Comparison of ENCODE assay signal across 1 cellular context in the genomic region with DNA sequence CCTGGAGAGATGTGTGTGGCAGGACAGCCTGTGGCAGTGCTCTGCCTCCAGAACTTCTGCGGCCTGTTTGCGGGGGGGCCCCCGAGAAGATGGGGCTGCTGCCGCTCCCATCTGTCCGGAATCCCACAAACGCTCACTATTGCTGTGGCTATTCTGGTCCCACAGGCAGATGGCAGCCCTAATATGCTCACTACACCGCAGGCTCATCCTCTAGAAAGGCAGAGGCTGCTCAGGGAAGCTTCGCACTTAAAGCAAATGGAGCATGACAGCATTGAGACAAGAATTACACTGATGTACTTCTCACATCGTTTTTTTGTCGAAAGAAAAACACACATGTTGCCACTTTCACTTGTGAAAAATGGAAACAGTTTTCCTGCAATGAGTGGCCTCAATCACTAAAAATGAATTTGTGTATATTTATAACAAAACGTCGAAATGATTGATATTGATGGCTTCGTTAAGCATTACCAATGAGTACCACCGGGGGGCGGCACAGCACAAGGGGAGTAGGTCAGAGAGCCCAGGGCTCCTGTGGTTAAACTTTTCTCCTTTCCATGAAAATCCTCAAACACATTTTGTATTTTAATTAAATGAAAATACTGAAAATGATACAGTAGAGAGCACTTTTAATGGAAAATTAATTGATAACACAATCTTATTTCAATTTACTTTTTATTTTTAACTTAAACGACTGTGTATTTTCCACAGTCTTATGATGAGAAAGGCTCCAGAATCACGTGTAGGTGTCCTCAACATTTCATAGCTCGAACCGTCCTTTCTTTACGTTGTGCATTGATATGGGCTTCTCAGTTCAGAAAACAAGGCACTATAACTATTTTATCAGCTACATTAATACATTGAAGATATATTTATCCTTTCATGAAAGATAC.
TF ChIP-seq lines count a peak whose summit lies in the region.

No MANE protein-coding gene starts in this region.

TF ChIP-seq in WTC11, 78 proteins besides CTCF, POLR2A, EP300 and RAD21 (continued from another document):
- TF ChIP-seq, protein P1, sequence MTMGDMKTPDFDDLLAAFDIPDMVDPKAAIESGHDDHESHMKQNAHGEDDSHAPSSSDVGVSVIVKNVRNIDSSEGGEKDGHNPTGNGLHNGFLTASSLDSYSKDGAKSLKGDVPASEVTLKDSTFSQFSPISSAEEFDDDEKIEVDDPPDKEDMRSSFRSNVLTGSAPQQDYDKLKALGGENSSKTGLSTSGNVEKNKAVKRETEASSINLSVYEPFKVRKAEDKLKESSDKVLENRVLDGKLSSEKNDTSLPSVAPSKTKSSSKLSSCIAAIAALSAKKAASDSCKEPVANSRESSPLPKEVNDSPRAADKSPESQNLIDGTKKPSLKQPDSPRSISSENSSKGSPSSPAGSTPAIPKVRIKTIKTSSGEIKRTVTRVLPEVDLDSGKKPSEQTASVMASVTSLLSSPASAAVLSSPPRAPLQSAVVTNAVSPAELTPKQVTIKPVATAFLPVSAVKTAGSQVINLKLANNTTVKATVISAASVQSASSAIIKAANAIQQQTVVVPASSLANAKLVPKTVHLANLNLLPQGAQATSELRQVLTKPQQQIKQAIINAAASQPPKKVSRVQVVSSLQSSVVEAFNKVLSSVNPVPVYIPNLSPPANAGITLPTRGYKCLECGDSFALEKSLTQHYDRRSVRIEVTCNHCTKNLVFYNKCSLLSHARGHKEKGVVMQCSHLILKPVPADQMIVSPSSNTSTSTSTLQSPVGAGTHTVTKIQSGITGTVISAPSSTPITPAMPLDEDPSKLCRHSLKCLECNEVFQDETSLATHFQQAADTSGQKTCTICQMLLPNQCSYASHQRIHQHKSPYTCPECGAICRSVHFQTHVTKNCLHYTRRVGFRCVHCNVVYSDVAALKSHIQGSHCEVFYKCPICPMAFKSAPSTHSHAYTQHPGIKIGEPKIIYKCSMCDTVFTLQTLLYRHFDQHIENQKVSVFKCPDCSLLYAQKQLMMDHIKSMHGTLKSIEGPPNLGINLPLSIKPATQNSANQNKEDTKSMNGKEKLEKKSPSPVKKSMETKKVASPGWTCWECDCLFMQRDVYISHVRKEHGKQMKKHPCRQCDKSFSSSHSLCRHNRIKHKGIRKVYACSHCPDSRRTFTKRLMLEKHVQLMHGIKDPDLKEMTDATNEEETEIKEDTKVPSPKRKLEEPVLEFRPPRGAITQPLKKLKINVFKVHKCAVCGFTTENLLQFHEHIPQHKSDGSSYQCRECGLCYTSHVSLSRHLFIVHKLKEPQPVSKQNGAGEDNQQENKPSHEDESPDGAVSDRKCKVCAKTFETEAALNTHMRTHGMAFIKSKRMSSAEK (CRISPR knock-in tag; IDR thresholded peaks at IDR 0.05; ENCODE audit: borderline replicate concordance): no peak
- TF ChIP-seq ZNF425 (CRISPR knock-in tag; conservative IDR thresholded peaks at IDR 0.05) (no peak), ZNF396 (CRISPR knock-in tag; IDR thresholded peaks at IDR 0.05; ENCODE audit: borderline replicate concordance) (no peak)
